ENCODE assay signal across 14 cellular contexts in genomic region chr12:232731-233614, GRCh38.
DNase-seq lines count a peak whose midpoint lies in the region; ATAC-seq and TF ChIP-seq lines count a peak whose summit lies in the region.
"Had no signal": no experiment of that assay in that cellular context is flagged by ENCODE, and none has a peak within 500 bp of the region (broad histone marks: within the 10 kb centered on the region; RNA-seq: fewer than 3 reads in every experiment).

No MANE protein-coding gene starts in this region.

- TF ChIP-seq CTCF in WERI-Rb-1 (IDR thresholded peaks at IDR 0.05; ENCODE audit: low read depth, low read length) = no peak
- TF ChIP-seq CTCF in nephron progenitor cell (IDR thresholded peaks at IDR 0.05) = no peak
- TF ChIP-seq CTCF in MM.1S (IDR thresholded peaks at IDR 0.05; ENCODE audit: low read length) = no peak

- DNase-seq in WERI-Rb-1 = peak; percentile 81
- peak; percentile 37 for DNase-seq in nephron progenitor cell
- DNase-seq in HEK293T (ENCODE audit: extremely low spot score) = no peak
- DNase-seq in stimulated activated naive CD8-positive, alpha-beta T cell treated with anti-CD3 and anti-CD28 coated beads, Interleukin-15, amount 100 ng/mL, for 72 hours = no peak
- DNase-seq in MM.1S = no peak
- DNase-seq in D341Med (ENCODE audit: low spot score) = no peak
- DNase-seq: activated CD4-positive, alpha-beta memory T cell treated with anti-CD3 and anti-CD28 coated beads, Interleukin-2, amount 10 ng/mL, durations not matched to agents 7 days and 5 days; colonic mucosa; heart right ventricle; naive B cell; NCI-H345 had no signal

- no peak overlapping the region for H3K4me3 ChIP-seq in BLaER1
- no peak overlapping the region for H3K4me3 ChIP-seq in WERI-Rb-1 (ENCODE audit: low read depth, low read length)
- no peak overlapping the region for H3K4me3 ChIP-seq in MM.1S (ENCODE audit: low read length)
- H3K4me3 ChIP-seq: colonic mucosa, heart right ventricle, thoracic aorta had no signal

- H3F3A ChIP-seq in MM.1S (ENCODE audit: insufficient read depth, low read length) = no peaks in the 10 kb centered on the region

- no peaks in the 10 kb centered on the region for H3K9me2 ChIP-seq in MM.1S (replicated peaks; ENCODE audit: insufficient read depth, low read length)

- peak overlapping the region; percentile 89 for H3K27ac Mint-ChIP-seq in nephron progenitor cell
- no peak overlapping the region for H3K27ac Mint-ChIP-seq in stimulated activated naive CD8-positive, alpha-beta T cell treated with anti-CD3 and anti-CD28 coated beads, Interleukin-15, amount 100 ng/mL, for 72 hours
- H3K27ac Mint-ChIP-seq: activated CD4-positive, alpha-beta memory T cell treated with anti-CD3 and anti-CD28 coated beads, Interleukin-2, amount 10 ng/mL, durations not matched to agents 7 days and 5 days had no signal

- no peak for TF ChIP-seq EP300 in Ishikawa (IDR thresholded peaks at IDR 0.05; ENCODE audit: borderline replicate concordance)

- TF ChIP-seq RAD21 in Ishikawa (IDR thresholded peaks at IDR 0.05; ENCODE audit: low read depth) = no peak

- H3K9me3 Mint-ChIP-seq in nephron progenitor cell = peaks cover 34% of the 10 kb centered on the region
- peaks cover 13 to 22% of the 10 kb centered on the region in 2 donors for H3K9me3 Mint-ChIP-seq in stimulated activated naive CD8-positive, alpha-beta T cell treated with anti-CD3 and anti-CD28 coated beads, Interleukin-15, amount 100 ng/mL, for 72 hours

- H3K79me2 ChIP-seq in MM.1S (ENCODE audit: low read length) = no peaks in the 10 kb centered on the region

- POLR2A ChIA-PET in HEK293T (lab: Yijun Ruan, JAX) = no interaction called here

- ATAC-seq in stimulated activated naive CD8-positive, alpha-beta T cell treated with anti-CD3 and anti-CD28 coated beads, Interleukin-15, amount 100 ng/mL, for 72 hours = no peak

- no peaks in the 10 kb centered on the region for H3K27me3 ChIP-seq in BLaER1
- no peaks in the 10 kb centered on the region for H3K27me3 ChIP-seq in WERI-Rb-1 (ENCODE audit: insufficient read depth, low read depth, severe bottlenecking)
- H3K27me3 ChIP-seq in MM.1S (replicated peaks; ENCODE audit: insufficient read depth, low read length) = peaks cover 62% of the 10 kb centered on the region
- H3K27me3 ChIP-seq: colonic mucosa, heart right ventricle had no signal

- no peaks in the 10 kb centered on the region for H3K36me3 ChIP-seq in BLaER1
- no peaks in the 10 kb centered on the region for H3K36me3 ChIP-seq in WERI-Rb-1
- H3K36me3 ChIP-seq in MM.1S (replicated peaks; ENCODE audit: insufficient read depth, low read length) = no peaks in the 10 kb centered on the region
- H3K36me3 ChIP-seq: colonic mucosa, heart right ventricle, thoracic aorta had no signal

- peak overlapping the region; percentile 76 for H3K4me2 ChIP-seq in BLaER1
- no peak overlapping the region for H3K4me2 ChIP-seq in MM.1S (ENCODE audit: low read depth, low read length)

- peaks cover 21% of the 10 kb centered on the region for H3K4me1 ChIP-seq in BLaER1
- no peaks in the 10 kb centered on the region for H3K4me1 ChIP-seq in MM.1S (ENCODE audit: low read length)
- H3K4me1 ChIP-seq: colonic mucosa, heart right ventricle had no signal

- H4K20me1 ChIP-seq in BLaER1 (no peaks in the 10 kb centered on the region), MM.1S (ENCODE audit: insufficient read depth, low read length) (no peaks in the 10 kb centered on the region)

- H3K27me3 Mint-ChIP-seq in nephron progenitor cell (ENCODE audit: low read depth, poor library complexity) = peaks cover 11% of the 10 kb centered on the region
- H3K27me3 Mint-ChIP-seq in stimulated activated naive CD8-positive, alpha-beta T cell treated with anti-CD3 and anti-CD28 coated beads, Interleukin-15, amount 100 ng/mL, for 72 hours = peaks cover 13% of the 10 kb centered on the region

- peaks cover 56% of the 10 kb centered on the region for H3K4me1 Mint-ChIP-seq in nephron progenitor cell
- no peaks in the 10 kb centered on the region for H3K4me1 Mint-ChIP-seq in stimulated activated naive CD8-positive, alpha-beta T cell treated with anti-CD3 and anti-CD28 coated beads, Interleukin-15, amount 100 ng/mL, for 72 hours
- H3K4me1 Mint-ChIP-seq: activated CD4-positive, alpha-beta memory T cell treated with anti-CD3 and anti-CD28 coated beads, Interleukin-2, amount 10 ng/mL, durations not matched to agents 7 days and 5 days; naive B cell had no signal

- no peak overlapping the region for H3K4me3 Mint-ChIP-seq in nephron progenitor cell
- no peak overlapping the region for H3K4me3 Mint-ChIP-seq in stimulated activated naive CD8-positive, alpha-beta T cell treated with anti-CD3 and anti-CD28 coated beads, Interleukin-15, amount 100 ng/mL, for 72 hours
- H3K4me3 Mint-ChIP-seq: activated CD4-positive, alpha-beta memory T cell treated with anti-CD3 and anti-CD28 coated beads, Interleukin-2, amount 10 ng/mL, durations not matched to agents 7 days and 5 days had no signal

- peaks cover 34% of the 10 kb centered on the region for H3K9me3 ChIP-seq in BLaER1
- H3K9me3 ChIP-seq in WERI-Rb-1 (ENCODE audit: severe bottlenecking) = peaks cover 21% of the 10 kb centered on the region
- no peaks in the 10 kb centered on the region for H3K9me3 ChIP-seq in MM.1S (replicated peaks; ENCODE audit: insufficient read depth, low read length)
- H3K9me3 ChIP-seq: colonic mucosa had no signal

- H2AFZ ChIP-seq in MM.1S (ENCODE audit: low read length) = no peak overlapping the region

- H3K36me3 Mint-ChIP-seq in nephron progenitor cell (ENCODE audit: low read depth) = peaks cover 5% of the 10 kb centered on the region

- CTCF ChIA-PET in HEK293T (lab: Yijun Ruan, JAX) = interaction anchor here (1.5 kb wide), 1 partner anchor 12 kb away, joined by 6 read pairs; no protein-coding TSS in a partner anchor

- peak overlapping the region; percentile 43; the same call in 1 of the 2 replicates for H3K9ac ChIP-seq in BLaER1
- H3K9ac ChIP-seq in MM.1S (ENCODE audit: low read length) = no peak overlapping the region

- peak overlapping the region; percentile 66 for H3K27ac ChIP-seq in BLaER1
- H3K27ac ChIP-seq in WERI-Rb-1 = peak overlapping the region; percentile 26
- no peak overlapping the region for H3K27ac ChIP-seq in MM.1S (ENCODE audit: low read length)
- H3K27ac ChIP-seq: colonic mucosa, heart right ventricle, thoracic aorta had no signal

TF ChIP-seq in Ishikawa, 13 proteins besides CTCF, POLR2A, EP300 and RAD21 (continues in another document):
- peak; percentile 64 for TF ChIP-seq USF1 (IDR thresholded peaks at IDR 0.05)

TF ChIP-seq in HEK293T, 16 proteins besides CTCF, POLR2A, EP300 and RAD21:
- no peak for TF ChIP-seq ARNT (IDR thresholded peaks at IDR 0.05)
- TF ChIP-seq ELF4 (IDR thresholded peaks at IDR 0.05) = no peak
- TF ChIP-seq NFRKB (IDR thresholded peaks at IDR 0.05) = no peak
- no peak for TF ChIP-seq ZNF384 (IDR thresholded peaks at IDR 0.05)
- TF ChIP-seq FOXM1 (IDR thresholded peaks at IDR 0.05; ENCODE audit: borderline replicate concordance) = no peak
- TF ChIP-seq PKNOX1 (IDR thresholded peaks at IDR 0.05) = no peak
- TF ChIP-seq BHLHE40 (IDR thresholded peaks at IDR 0.05; ENCODE audit: borderline replicate concordance) = no peak
- TF ChIP-seq FOXK2 (IDR thresholded peaks at IDR 0.05) = no peak
- no peak for TF ChIP-seq LEF1 (IDR thresholded peaks at IDR 0.05; ENCODE audit: borderline replicate concordance)
- TF ChIP-seq FOXA1 (IDR thresholded peaks at IDR 0.05) = no peak
- TF ChIP-seq CTBP1 (IDR thresholded peaks at IDR 0.05; ENCODE audit: borderline replicate concordance) = no peak
- no peak for TF ChIP-seq L3MBTL2 (conservative IDR thresholded peaks at IDR 0.05)
- no peak for TF ChIP-seq HDGF (IDR thresholded peaks at IDR 0.05; ENCODE audit: borderline replicate concordance)
- TF ChIP-seq SUZ12 (IDR thresholded peaks at IDR 0.05) = no peak
- no peak for TF ChIP-seq SP1 (IDR thresholded peaks at IDR 0.05)

Comparison
In these comparisons a context has a peak if more than half of its experiments do, and no peak if none do; other contexts are left out.
1. DNase-seq: peak in WERI-Rb-1 (single experiment) and nephron progenitor cell (single experiment); none in HEK293T (single experiment), stimulated activated naive CD8-positive, alpha-beta T cell treated with anti-CD3 and anti-CD28 coated beads, Interleukin-15, amount 100 ng/mL, for 72 hours (0 of 2), MM.1S (single experiment) and D341Med (single experiment).